ENCODE assay signal across 8 cellular contexts in the genomic region with DNA sequence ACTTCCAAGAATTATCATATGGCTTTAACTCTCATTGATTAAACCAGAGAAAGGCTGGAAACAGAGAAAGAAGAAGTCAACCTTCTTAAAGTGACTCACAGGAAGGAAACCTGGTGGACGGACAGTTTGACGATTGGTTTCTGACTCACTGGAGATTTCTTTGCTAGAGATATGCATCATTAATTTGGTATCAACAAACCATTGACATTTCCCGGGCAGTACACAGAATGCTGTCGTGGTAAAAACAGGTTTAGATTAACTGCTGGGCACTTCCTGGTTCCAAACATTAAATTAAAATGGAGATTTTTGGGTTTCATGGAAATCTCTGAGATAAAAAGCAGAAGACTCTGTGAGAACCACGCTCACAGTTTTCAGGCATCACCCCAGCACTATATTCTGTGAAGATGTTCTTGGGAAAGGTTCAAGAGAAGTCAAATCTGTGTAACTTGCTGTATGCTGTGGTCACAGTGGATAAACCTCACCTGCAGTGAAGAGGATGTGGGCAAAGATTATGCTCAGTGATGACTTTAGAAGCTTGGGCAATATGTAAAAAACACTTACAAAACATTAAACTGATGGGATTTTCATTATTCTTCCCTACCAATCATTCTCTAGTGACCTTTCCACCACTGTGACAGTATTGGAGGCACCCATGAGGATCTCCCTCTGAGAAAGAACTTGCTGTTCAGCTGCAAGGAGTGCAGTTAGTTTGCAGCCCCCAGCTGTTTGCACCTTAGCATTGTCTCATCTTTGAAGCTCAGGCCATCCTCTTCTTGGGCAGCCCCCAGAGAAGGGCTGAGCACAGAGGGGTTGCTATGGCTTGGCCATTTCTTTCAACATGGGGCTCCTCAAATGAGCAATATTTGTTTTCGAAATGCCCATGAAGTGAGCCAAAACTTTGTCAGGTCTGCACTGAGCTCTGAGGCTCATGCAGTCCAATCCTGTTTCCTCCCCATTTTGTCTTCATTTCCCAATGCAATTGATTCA.
DNase-seq lines count a peak whose midpoint lies in the region; ATAC-seq and TF ChIP-seq lines count a peak whose summit lies in the region.

No MANE protein-coding gene starts in this region.

- no peaks in the 10 kb centered on the region for H3K27me3 ChIP-seq in kidney epithelial cell (ENCODE audit: control insufficient read depth, insufficient read depth, low read length)

- peak overlapping the region; percentile 91 to 98 (median 96) for H3K27ac Mint-ChIP-seq in IgD-negative memory B cell
- peak overlapping the region; percentile 88 for H3K27ac Mint-ChIP-seq in activated CD4-positive, alpha-beta memory T cell treated with anti-CD3 and anti-CD28 coated beads for 36 hours

- ATAC-seq in GM21515 (IDR thresholded peaks at IDR 0.05; ENCODE audit: unreplicated experiment) (peak; percentile 43), left ventricle myocardium superior (no peak)

- in situ Hi-C loops in G401 (cut with HindIII; ENCODE audit: low sequenced_read_pairs) = no loop called here

- no peaks in the 10 kb centered on the region for H3K9me3 Mint-ChIP-seq in IgD-negative memory B cell
- peaks cover 10% of the 10 kb centered on the region for H3K9me3 Mint-ChIP-seq in activated CD4-positive, alpha-beta memory T cell treated with anti-CD3 and anti-CD28 coated beads for 36 hours

- POLR2A ChIA-PET in activated CD4-positive, alpha-beta memory T cell treated with anti-CD3 and anti-CD28 coated beads for 36 hours (lab: Charles Lee) = interaction anchor here (0.7 to 1.5 kb wide), 6 partner anchors 11 to 101 kb away, joined by 3 to 6 read pairs (median 4); no protein-coding TSS in a partner anchor

- peak; percentile 31 for DNase-seq in DMS79 (lab: John Stamatoyannopoulos, UW)
- DNase-seq in activated CD4-positive, alpha-beta memory T cell treated with anti-CD3 and anti-CD28 coated beads for 36 hours = peak; percentile 66
- peak; percentile 89 for DNase-seq in kidney epithelial cell (ENCODE audit: low read depth)
- no peak for DNase-seq in islet precursor cell
- DNase-seq in G401 (ENCODE audit: low spot score) = no peak
- DNase-seq in left ventricle myocardium superior = no peak

- H3K36me3 Mint-ChIP-seq in IgD-negative memory B cell = no peaks in the 10 kb centered on the region
- H3K36me3 Mint-ChIP-seq in activated CD4-positive, alpha-beta memory T cell treated with anti-CD3 and anti-CD28 coated beads for 36 hours = no peaks in the 10 kb centered on the region

- intact Hi-C loops in activated CD4-positive, alpha-beta memory T cell treated with anti-CD3 and anti-CD28 coated beads for 36 hours (cut with micrococcal nuclease) = loop anchor here (1.0 kb wide), 6 partner anchors 11 to 87 kb away; no protein-coding TSS in a partner anchor
- intact Hi-C loops in left ventricle myocardium superior (cut with micrococcal nuclease) = no loop called here

- H3K27me3 Mint-ChIP-seq in IgD-negative memory B cell = no peaks in the 10 kb centered on the region
- H3K27me3 Mint-ChIP-seq in activated CD4-positive, alpha-beta memory T cell treated with anti-CD3 and anti-CD28 coated beads for 36 hours = no peaks in the 10 kb centered on the region

- H3K4me3 ChIP-seq in kidney epithelial cell (ENCODE audit: low read depth, low read length) = no peak overlapping the region

- H3K4me1 Mint-ChIP-seq in IgD-negative memory B cell = peaks cover 44 to 62% (median 55%) of the 10 kb centered on the region in 3 donors
- H3K4me1 Mint-ChIP-seq in activated CD4-positive, alpha-beta memory T cell treated with anti-CD3 and anti-CD28 coated beads for 36 hours (ENCODE audit: low read depth) = peaks cover 88% of the 10 kb centered on the region

- no peak for TF ChIP-seq CTCF in kidney epithelial cell (IDR thresholded peaks at IDR 0.05; ENCODE audit: insufficient read depth, low read length, poor library complexity, severe bottlenecking)

- CTCF ChIA-PET in activated CD4-positive, alpha-beta memory T cell treated with anti-CD3 and anti-CD28 coated beads for 36 hours (lab: Charles Lee) = interaction anchor here (0.8 kb wide), 1 partner anchor 36 kb away, joined by 3 read pairs; no protein-coding TSS in a partner anchor

- H3K36me3 ChIP-seq in kidney epithelial cell (ENCODE audit: control insufficient read depth, insufficient read depth, low read length) = no peaks in the 10 kb centered on the region

- H3K4me3 Mint-ChIP-seq in IgD-negative memory B cell = peak overlapping the region; percentile 51 to 85 (median 79)
- peak overlapping the region; percentile 48 for H3K4me3 Mint-ChIP-seq in activated CD4-positive, alpha-beta memory T cell treated with anti-CD3 and anti-CD28 coated beads for 36 hours

Comparison
In these comparisons a context has a peak if more than half of its experiments do, and no peak if none do; other contexts are left out.
1. DNase-seq: peak in DMS79 (single experiment), activated CD4-positive, alpha-beta memory T cell treated with anti-CD3 and anti-CD28 coated beads for 36 hours (single experiment) and kidney epithelial cell (single experiment); none in islet precursor cell (single experiment), G401 (single experiment) and left ventricle myocardium superior (single experiment).